15 cellular contexts compared by ENCODE assay signal in genomic region chr12:64187794-64188193, GRCh38. TPM values are rescaled to one million over a fixed set of nuclear protein-coding genes. Genes with fewer than 3 reads are reported as not detected.
DNase-seq lines count a peak whose midpoint lies in the region; ATAC-seq and TF ChIP-seq lines count a peak whose summit lies in the region.
"Had no signal": no experiment of that assay in that cellular context is flagged by ENCODE, and none has a peak within 500 bp of the region (broad histone marks: within the 10 kb centered on the region; RNA-seq: fewer than 3 reads in every experiment).

No MANE protein-coding gene starts in this region.

- no peak for ATAC-seq in WTC11
- ATAC-seq: K562 had no signal

- POLR2A ChIA-PET in MCF 10A (lab: Yijun Ruan, JAX) = interaction anchor here (0.7 to 1.9 kb wide), 6 partner anchors 13 to 343 kb away, joined by 3 to 8 read pairs (median 4); partner anchors contain the start of gene KICS2
- POLR2A ChIA-PET in WTC11 (lab: Charles Lee) = no interaction called here

- H3K27me3 ChIP-seq in breast epithelium = no peaks in the 10 kb centered on the region
- H3K27me3 ChIP-seq in fibroblast of lung (ENCODE audit: control insufficient read depth, insufficient read depth, low read length) = no peaks in the 10 kb centered on the region
- H3K27me3 ChIP-seq in left ventricle myocardium inferior (ENCODE audit: low read depth) = no peaks in the 10 kb centered on the region

- H3K4me1 ChIP-seq in breast epithelium = no peaks in the 10 kb centered on the region
- H3K4me1 ChIP-seq in fibroblast of lung (ENCODE audit: control insufficient read depth, extremely low read depth, insufficient read depth, low read length) = peaks cover 13% of the 10 kb centered on the region
- no peaks in the 10 kb centered on the region for H3K4me1 ChIP-seq in left ventricle myocardium inferior

- H3K27me3 Mint-ChIP-seq in MCF 10A (ENCODE audit: insufficient read depth, unreplicated experiment) = no peaks in the 10 kb centered on the region
- H3K27me3 Mint-ChIP-seq in WTC11 (ENCODE audit: low read depth) = no peaks in the 10 kb centered on the region

- H3K36me3 Mint-ChIP-seq in MCF 10A (ENCODE audit: insufficient read depth, unreplicated experiment) (peaks cover 8% of the 10 kb centered on the region), WTC11 (no peaks in the 10 kb centered on the region; the same call in 1 of the 2 replicates)

- no peak for TF ChIP-seq POLR2A in breast epithelium (IDR thresholded peaks at IDR 0.05)

- no peak overlapping the region for H3K9ac ChIP-seq in fibroblast of lung (ENCODE audit: insufficient read depth, low read length)

- H3K79me2 ChIP-seq in fibroblast of lung (ENCODE audit: control insufficient read depth, insufficient read depth, low read length) = no peaks in the 10 kb centered on the region

- H2AFZ ChIP-seq in fibroblast of lung (ENCODE audit: low read length) = no peak overlapping the region

- peak overlapping the region; percentile 64 for H3K27ac Mint-ChIP-seq in MCF 10A (ENCODE audit: low read depth, unreplicated experiment)
- peak overlapping the region; percentile 5; the same call in 1 of the 2 replicates for H3K27ac Mint-ChIP-seq in WTC11

- H3K27ac ChIP-seq in breast epithelium (no peak overlapping the region), fibroblast of lung (ENCODE audit: insufficient read depth, low read length) (peak overlapping the region; percentile 52), left ventricle myocardium inferior (replicated peaks) (no peak overlapping the region)
- H3K27ac ChIP-seq: 22Rv1, C4-2B had no signal

- no peaks in the 10 kb centered on the region for H3K36me3 ChIP-seq in breast epithelium
- H3K36me3 ChIP-seq in fibroblast of lung (ENCODE audit: control insufficient read depth, insufficient read depth, low read length) = no peaks in the 10 kb centered on the region
- H3K36me3 ChIP-seq in left ventricle myocardium inferior = peaks cover under 1% of the 10 kb centered on the region

- H3K9me3 Mint-ChIP-seq in MCF 10A (ENCODE audit: unreplicated experiment) (no peaks in the 10 kb centered on the region), WTC11 (0 out of 2 replicates have a peak, but pooled peaks cover 3% of the 10 kb centered on the region)

- no peak overlapping the region for H3K4me2 ChIP-seq in fibroblast of lung (ENCODE audit: extremely low read depth, insufficient read depth, low read length)

- H3K9me3 ChIP-seq in breast epithelium = no peaks in the 10 kb centered on the region
- no peaks in the 10 kb centered on the region for H3K9me3 ChIP-seq in fibroblast of lung (ENCODE audit: control insufficient read depth, insufficient read depth, low read depth, low read length)
- no peaks in the 10 kb centered on the region for H3K9me3 ChIP-seq in left ventricle myocardium inferior (replicated peaks)

- H3K4me1 Mint-ChIP-seq in MCF 10A (ENCODE audit: insufficient read depth, unreplicated experiment) (peaks cover 24% of the 10 kb centered on the region), WTC11 (no peaks in the 10 kb centered on the region)

- H4K20me1 ChIP-seq in fibroblast of lung (ENCODE audit: control insufficient read depth, extremely low read depth, insufficient read depth, low read length) = no peaks in the 10 kb centered on the region

- H3K4me3 Mint-ChIP-seq in MCF 10A (ENCODE audit: unreplicated experiment) (no peak overlapping the region), WTC11 (no peak overlapping the region)

- TF ChIP-seq CTCF in MCF 10A (IDR thresholded peaks at IDR 0.05; ENCODE audit: unreplicated experiment) = no peak
- no peak for TF ChIP-seq CTCF in breast epithelium (IDR thresholded peaks at IDR 0.05)
- no peak for TF ChIP-seq CTCF in WTC11 (IDR thresholded peaks at IDR 0.05)
- no peak for TF ChIP-seq CTCF in fibroblast of lung (conservative IDR thresholded peaks at IDR 0.05 in 1 of 2, IDR thresholded peaks at IDR 0.05 in 1 of 2; ENCODE audit: low read depth in 1 of 2, low read length in 2 of 2)
- no peak for TF ChIP-seq CTCF in left ventricle myocardium inferior (IDR thresholded peaks at IDR 0.05; ENCODE audit: borderline replicate concordance)

- intact Hi-C loops in MCF 10A (cut with micrococcal nuclease) = no loop called here
- intact Hi-C loops in breast epithelium (cut with DNase I; ENCODE audit: low total_unique reads) = no loop called here
- intact Hi-C loops in left ventricle myocardium inferior (cut with micrococcal nuclease) = no loop called here

- DNase-seq in MCF 10A (ENCODE audit: unreplicated experiment) (no peak), breast epithelium (ENCODE audit: low spot score in 2 of 2) (no peak), WTC11 (ENCODE audit: low spot score) (no peak), fibroblast of lung (ENCODE audit: low read depth in 2 of 2) (peak in 1 of 2 donors; percentile 62), left ventricle myocardium inferior (no peak), DMS 273 (lab: John Stamatoyannopoulos, UW; ENCODE audit: unreplicated experiment) (no peak), NCI-H1930 (lab: John Stamatoyannopoulos, UW) (no peak), AML-193 (lab: John Stamatoyannopoulos, UW) (no peak)
- DNase-seq: NCI-H1048, NCI-H146, NCI-H69, SHP77 had no signal

- no peak overlapping the region for H3K4me3 ChIP-seq in breast epithelium
- no peak overlapping the region for H3K4me3 ChIP-seq in fibroblast of lung (replicated peaks in 1 of 4; ENCODE audit: control extremely low read depth in 1 of 4, insufficient read depth in 1 of 4, low read depth in 3 of 4, low read length in 4 of 4)
- no peak overlapping the region for H3K4me3 ChIP-seq in left ventricle myocardium inferior
- H3K4me3 ChIP-seq: K562 had no signal

- CTCF ChIA-PET in MCF 10A (lab: Yijun Ruan, JAX) = no interaction called here
- CTCF ChIA-PET in WTC11 (lab: Charles Lee) = no interaction called here

- no TSS peak for BruUV-seq in MCF 10A (replicated peaks; lab: Mats Ljungman, UMichigan)

TF ChIP-seq in WTC11, 78 proteins besides CTCF, POLR2A, EP300 and RAD21:
- TF ChIP-seq E2F5 (CRISPR knock-in tag; IDR thresholded peaks at IDR 0.05) (no peak), FOXK1 (CRISPR knock-in tag; IDR thresholded peaks at IDR 0.05) (no peak), IRF2 (CRISPR knock-in tag; IDR thresholded peaks at IDR 0.05; ENCODE audit: borderline replicate concordance, low read depth) (no peak), NR1H2 (CRISPR knock-in tag; IDR thresholded peaks at IDR 0.05) (no peak), USF2 (CRISPR knock-in tag; IDR thresholded peaks at IDR 0.05) (no peak), MYBL2 (CRISPR knock-in tag; IDR thresholded peaks at IDR 0.05) (no peak), CREM (CRISPR knock-in tag; IDR thresholded peaks at IDR 0.05) (no peak), ETV6 (CRISPR knock-in tag; IDR thresholded peaks at IDR 0.05) (no peak), ZNF423 (CRISPR knock-in tag; IDR thresholded peaks at IDR 0.05) (no peak), HMGA2 (CRISPR knock-in tag; IDR thresholded peaks at IDR 0.05) (no peak), ZNF416 (CRISPR knock-in tag; IDR thresholded peaks at IDR 0.05) (no peak), JUN (CRISPR knock-in tag; IDR thresholded peaks at IDR 0.05) (no peak), ZNF219 (CRISPR knock-in tag; IDR thresholded peaks at IDR 0.05; ENCODE audit: borderline replicate concordance) (no peak), PRRX2 (CRISPR knock-in tag; IDR thresholded peaks at IDR 0.05) (no peak)

RNA-seq across cellular contexts. Expression of gene KICS2, which starts 34.3 kb away (rescaled TPM):
- total RNA-seq in MCF 10A (2022) (9.5 and 11.9 TPM in 2 replicates), breast epithelium (10 to 100 TPM; 10.2 to 17.9 (median 15.7) TPM), WTC11 (2021) (9.9 to 11.6 TPM (median 10.7 TPM) in 3 replicates), fibroblast of lung (8.5 and 9.7 TPM in 2 replicates), left ventricle myocardium inferior (3.5 TPM)
- 3.2 and 4.2 TPM in 2 replicates for polyA plus RNA-seq in fibroblast of lung
- 2.2 and 3.0 TPM in 2 replicates for polyA plus RNA-seq in fibroblast of lung (2012)
- polyA minus RNA-seq in fibroblast of lung (ENCODE audit: low replicate concordance) = 3.9 and 5.2 TPM in 2 replicates
